8 cellular contexts compared by ENCODE assay signal in genomic region chr4:174521800-174522182, GRCh38. TPM values are rescaled to one million over a fixed set of nuclear protein-coding genes. Genes with fewer than 3 reads are reported as not detected.
DNase-seq lines count a peak whose midpoint lies in the region; ATAC-seq and TF ChIP-seq lines count a peak whose summit lies in the region.

No MANE protein-coding gene starts in this region.

- no peak overlapping the region for H2AK5ac ChIP-seq in H9 (ENCODE audit: insufficient read length, low read length)

- peak overlapping the region; percentile 72 for H3K4me3 ChIP-seq in iPS-18c (ENCODE audit: insufficient read depth, low read depth, low read length)

- H3K23me2 ChIP-seq in H9 (ENCODE audit: insufficient read length, low read depth, low read length, poor library complexity, severe bottlenecking): peaks cover 14% of the 10 kb centered on the region

- H3K4me1 ChIP-seq in H9 (ENCODE audit: insufficient read depth, low read length): no peaks in the 10 kb centered on the region

- no peak overlapping the region for H2BK12ac ChIP-seq in H9 (ENCODE audit: insufficient read length, low read depth, low read length)

- in situ Hi-C loops in GM13977 (cut with MboI; ENCODE audit: low pct_unique_long_range_greater_than_20kb, low sequenced_read_pairs, unreplicated experiment): no loop called here

- H4K91ac ChIP-seq in H9 (ENCODE audit: insufficient read length, low read depth, low read length): no peak overlapping the region

- no CpG with 5 or more reads among the region's 12 CpGs for WGBS in H9 (ENCODE audit: extremely low coverage, insufficient read length, low lambda C conversion rate)

- TF ChIP-seq CTCF in H9 (conservative IDR thresholded peaks at IDR 0.05) (no peak), GM13977 (IDR thresholded peaks at IDR 0.05; ENCODE audit: extremely low read depth, insufficient read depth, missing control alignments) (no peak)

- H3K4me3 Mint-ChIP-seq in H9: peak overlapping the region; percentile 77 to 82
- H3K4me3 Mint-ChIP-seq in activated naive CD8-positive, alpha-beta T cell treated with anti-CD3 and anti-CD28 coated beads, Interleukin-2, amount 50 U/mL, for 24 hours: peak overlapping the region; percentile 76
- H3K4me3 Mint-ChIP-seq in stimulated activated memory B cell treated with anti-CD40 and anti-IgM and Interleukin-4, amounts not matched to agents 10 μg/mL and 1 μg/mL and 100 μg/mL, for 72 hours: peak overlapping the region; percentile 78

- H3K4me1 Mint-ChIP-seq in H9: peaks cover 22 to 25% of the 10 kb centered on the region in 2 experiments
- H3K4me1 Mint-ChIP-seq in activated naive CD8-positive, alpha-beta T cell treated with anti-CD3 and anti-CD28 coated beads, Interleukin-2, amount 50 U/mL, for 24 hours: peaks cover 20% of the 10 kb centered on the region
- H3K4me1 Mint-ChIP-seq in stimulated activated memory B cell treated with anti-CD40 and anti-IgM and Interleukin-4, amounts not matched to agents 10 μg/mL and 1 μg/mL and 100 μg/mL, for 72 hours: peaks cover 14% of the 10 kb centered on the region

- no peaks in the 10 kb centered on the region for H3K79me1 ChIP-seq in H9 (ENCODE audit: insufficient read depth, low read depth, low read length, poor library complexity, severe bottlenecking)

- H3K14ac ChIP-seq in H9 (ENCODE audit: insufficient read depth, low read length): no peak overlapping the region

- no peak overlapping the region for H4K8ac ChIP-seq in H9 (replicated peaks; ENCODE audit: insufficient read length, low read depth, low read length)

- H3K27ac ChIP-seq in H9 (ENCODE audit: insufficient read length, low read depth, low read length): no peak overlapping the region

- H3K27me3 Mint-ChIP-seq in H9 (ENCODE audit: low read depth): peaks cover 27% of the 10 kb centered on the region
- peaks cover 36% of the 10 kb centered on the region for H3K27me3 Mint-ChIP-seq in activated naive CD8-positive, alpha-beta T cell treated with anti-CD3 and anti-CD28 coated beads, Interleukin-2, amount 50 U/mL, for 24 hours
- peaks cover 57% of the 10 kb centered on the region for H3K27me3 Mint-ChIP-seq in stimulated activated memory B cell treated with anti-CD40 and anti-IgM and Interleukin-4, amounts not matched to agents 10 μg/mL and 1 μg/mL and 100 μg/mL, for 72 hours

- H3K9ac ChIP-seq in H9 (ENCODE audit: extremely low read depth, insufficient read length, low read length): peak overlapping the region; percentile 14

- H3K18ac ChIP-seq in H9 (ENCODE audit: insufficient read length, low read depth, low read length): no peak overlapping the region

- no peak overlapping the region for H3K56ac ChIP-seq in H9 (ENCODE audit: insufficient read length, low read depth, low read length)

- H2BK15ac ChIP-seq in H9 (ENCODE audit: low read depth, low read length): no peak overlapping the region

- H3K9me3 ChIP-seq in H9 (ENCODE audit: control insufficient read depth, low read depth, low read length): no peaks in the 10 kb centered on the region
- H3K9me3 ChIP-seq in iPS-18c (ENCODE audit: control insufficient read depth, insufficient read depth, low read length): no peaks in the 10 kb centered on the region

- H3K9me3 Mint-ChIP-seq in H9: no peaks in the 10 kb centered on the region
- H3K9me3 Mint-ChIP-seq in activated naive CD8-positive, alpha-beta T cell treated with anti-CD3 and anti-CD28 coated beads, Interleukin-2, amount 50 U/mL, for 24 hours: no peaks in the 10 kb centered on the region
- no peaks in the 10 kb centered on the region for H3K9me3 Mint-ChIP-seq in stimulated activated memory B cell treated with anti-CD40 and anti-IgM and Interleukin-4, amounts not matched to agents 10 μg/mL and 1 μg/mL and 100 μg/mL, for 72 hours

- no peak overlapping the region for H2AFZ ChIP-seq in H9 (ENCODE audit: low read length)

- peak; percentile 37 for ATAC-seq in GM18502 (IDR thresholded peaks at IDR 0.05; ENCODE audit: poor library complexity, unreplicated experiment)
- ATAC-seq in activated naive CD8-positive, alpha-beta T cell treated with anti-CD3 and anti-CD28 coated beads, Interleukin-2, amount 50 U/mL, for 24 hours: peak; percentile 17
- ATAC-seq in stimulated activated memory B cell treated with anti-CD40 and anti-IgM and Interleukin-4, amounts not matched to agents 10 μg/mL and 1 μg/mL and 100 μg/mL, for 72 hours: peak; percentile 25

- no peak overlapping the region for H2BK5ac ChIP-seq in H9 (ENCODE audit: insufficient read length, low read length)

- no peaks in the 10 kb centered on the region for H3K36me3 Mint-ChIP-seq in H9 (ENCODE audit: insufficient read depth in 1 of 3, low read depth in 3 of 3)
- H3K36me3 Mint-ChIP-seq in activated naive CD8-positive, alpha-beta T cell treated with anti-CD3 and anti-CD28 coated beads, Interleukin-2, amount 50 U/mL, for 24 hours (ENCODE audit: low read depth): no peaks in the 10 kb centered on the region
- H3K36me3 Mint-ChIP-seq in stimulated activated memory B cell treated with anti-CD40 and anti-IgM and Interleukin-4, amounts not matched to agents 10 μg/mL and 1 μg/mL and 100 μg/mL, for 72 hours: no peaks in the 10 kb centered on the region

- no peak overlapping the region for H3K23ac ChIP-seq in H9 (ENCODE audit: insufficient read length, low read depth, low read length)

- no peak overlapping the region for H2BK120ac ChIP-seq in H9 (ENCODE audit: low read depth, low read length, poor library complexity, severe bottlenecking)

- no peak overlapping the region for H3T11ph ChIP-seq in H9 (ENCODE audit: low read length)

- H3K4me2 ChIP-seq in H9 (ENCODE audit: insufficient read depth, insufficient read length, low read length): peak overlapping the region; percentile 66

- no peak overlapping the region for H3K27ac Mint-ChIP-seq in H9
- no peak overlapping the region for H3K27ac Mint-ChIP-seq in activated naive CD8-positive, alpha-beta T cell treated with anti-CD3 and anti-CD28 coated beads, Interleukin-2, amount 50 U/mL, for 24 hours
- H3K27ac Mint-ChIP-seq in stimulated activated memory B cell treated with anti-CD40 and anti-IgM and Interleukin-4, amounts not matched to agents 10 μg/mL and 1 μg/mL and 100 μg/mL, for 72 hours: no peak overlapping the region

- no peak overlapping the region for H3K4ac ChIP-seq in H9 (ENCODE audit: low read depth, low read length)

- no peak overlapping the region for H4K5ac ChIP-seq in H9 (ENCODE audit: insufficient read length, low read depth, low read length)

- H3K79me2 ChIP-seq in H9 (ENCODE audit: insufficient read depth, low read length): no peaks in the 10 kb centered on the region

- peak; percentile 35 for DNase-seq in H9
- DNase-seq in M059J (ENCODE audit: low read depth): peak; percentile 25
- no peak for DNase-seq in activated naive CD8-positive, alpha-beta T cell treated with anti-CD3 and anti-CD28 coated beads, Interleukin-2, amount 50 U/mL, for 24 hours
- DNase-seq in DMS79 (lab: John Stamatoyannopoulos, UW): no peak
- DNase-seq in GM13977 (ENCODE audit: low spot score): no peak

- no peak overlapping the region for H2BK20ac ChIP-seq in H9 (ENCODE audit: low read depth, low read length, poor library complexity, severe bottlenecking)

- no peaks in the 10 kb centered on the region for H4K20me1 ChIP-seq in H9 (ENCODE audit: control insufficient read depth, insufficient read depth, insufficient read length)

- peaks cover 8% of the 10 kb centered on the region; the same call in 1 of the 2 replicates for H3K27me3 ChIP-seq in H9 (ENCODE audit: insufficient read depth, low read length)

RNA-seq across cellular contexts. Expression of gene HPGD, which starts 0.5 kb away (rescaled TPM):
- 16.8 and 22.5 TPM in 2 replicates for total RNA-seq in H9 (2021)
- 2.6 and 3.7 TPM in 2 replicates for total RNA-seq in M059J (2014; rRNA removed; shearing (Covaris generic))

Comparison
In these comparisons a context has a peak if more than half of its experiments do, and no peak if none do; other contexts are left out.
1. DNase-seq: peak in H9 (single experiment) and M059J (single experiment); none in activated naive CD8-positive, alpha-beta T cell treated with anti-CD3 and anti-CD28 coated beads, Interleukin-2, amount 50 U/mL, for 24 hours (single experiment), DMS79 (single experiment) and GM13977 (single experiment).
2. Peak in every context shown above with its lines, with median percentiles within 50 percentile points of each other: ATAC-seq and H3K4me3 Mint-ChIP-seq.